In genomic region chr14:55107766-55108554, GRCh38 we compare ENCODE assay signal across 8 cellular contexts. TPM values are rescaled to one million over a fixed set of nuclear protein-coding genes. Genes with fewer than 3 reads are reported as not detected.
DNase-seq lines count a peak whose midpoint lies in the region; ATAC-seq, FAIRE-seq and TF ChIP-seq lines count a peak whose summit lies in the region.

No MANE protein-coding gene starts in this region.

- intact Hi-C loops in endothelial cell of umbilical vein (cut with micrococcal nuclease): loop anchor here (1.0 kb wide), 1 partner anchor 21 kb away; the partner anchor contains the start of gene LGALS3

- POLR2A ChIA-PET in endothelial cell of umbilical vein (lab: Charles Lee): interaction anchor here (0.7 to 1.3 kb wide), 3 partner anchors 10 to 30 kb away, joined by 3 read pairs; no protein-coding TSS in a partner anchor

- BruUV-seq in endothelial cell of umbilical vein (replicated peaks; lab: Mats Ljungman, UMichigan): TSS peak; percentile 57

- H3K27ac ChIP-seq in endothelial cell of umbilical vein (ENCODE audit: insufficient read depth, low read depth, low read length) (peak overlapping the region; percentile 99), thymus (ENCODE audit: low read depth) (peak overlapping the region; percentile 64)

- peaks cover 26% of the 10 kb centered on the region for H3K4me1 ChIP-seq in endothelial cell of umbilical vein (ENCODE audit: control insufficient read depth, extremely low read depth, insufficient read depth, low read length)
- peaks cover 40% of the 10 kb centered on the region for H3K4me1 ChIP-seq in mucosa of stomach (ENCODE audit: control insufficient read depth, insufficient read depth, low read length)
- H3K4me1 ChIP-seq in thymus (ENCODE audit: control insufficient read depth, insufficient read depth, low read length): peaks cover 6% of the 10 kb centered on the region

- no peaks in the 10 kb centered on the region for H3K27me3 ChIP-seq in endothelial cell of umbilical vein (ENCODE audit: control insufficient read depth in 2 of 2, insufficient read depth in 2 of 2, low read length in 2 of 2)
- H3K27me3 ChIP-seq in mucosa of stomach (ENCODE audit: control insufficient read depth, insufficient read depth, low read length): no peaks in the 10 kb centered on the region
- no peaks in the 10 kb centered on the region for H3K27me3 ChIP-seq in thymus (ENCODE audit: control insufficient read depth, insufficient read depth)

- no peaks in the 10 kb centered on the region for H3K9me1 ChIP-seq in endothelial cell of umbilical vein (replicated peaks; ENCODE audit: control insufficient read depth, extremely low read depth, insufficient read depth, low read length)

- CTCF ChIA-PET in endothelial cell of umbilical vein (lab: Charles Lee): interaction anchor here (0.6 to 2.0 kb wide), 9 partner anchors 10 to 82 kb away, joined by 3 to 8 read pairs (median 4); partner anchors contain the start of gene MAPK1IP1L

- FAIRE-seq in HTR-8/SVneo (lab: Jason Lieb, UNC) (peak; percentile 97), endothelial cell of umbilical vein (lab: Jason Lieb, UNC) (peak; percentile 94)

- dilution Hi-C loops in endothelial cell of umbilical vein (cut with MboI; ENCODE audit: extremely low pct_ligation_motif_present, low sequenced_read_pairs): no loop called here

- no peaks in the 10 kb centered on the region for H3K9me3 ChIP-seq in endothelial cell of umbilical vein (replicated peaks; ENCODE audit: control insufficient read depth, insufficient read depth, low read length)
- no peaks in the 10 kb centered on the region for H3K9me3 ChIP-seq in mucosa of stomach (ENCODE audit: control insufficient read depth, low read length)
- H3K9me3 ChIP-seq in thymus (ENCODE audit: control insufficient read depth): peaks cover 1% of the 10 kb centered on the region

- H3K36me3 ChIP-seq in endothelial cell of umbilical vein (ENCODE audit: control insufficient read depth in 2 of 2, extremely low read depth in 1 of 2, insufficient read depth in 2 of 2, low read length in 2 of 2): no peaks in the 10 kb centered on the region
- H3K36me3 ChIP-seq in mucosa of stomach (ENCODE audit: control insufficient read depth, insufficient read depth, low read length): no peaks in the 10 kb centered on the region
- H3K36me3 ChIP-seq in thymus (ENCODE audit: control insufficient read depth, insufficient read depth): no peaks in the 10 kb centered on the region

- H3K4me2 ChIP-seq in endothelial cell of umbilical vein (ENCODE audit: insufficient read depth, low read length): peak overlapping the region; percentile 48

- ATAC-seq in GM21737 (IDR thresholded peaks at IDR 0.05; ENCODE audit: unreplicated experiment): no peak
- ATAC-seq in HG03280 (IDR thresholded peaks at IDR 0.05; ENCODE audit: unreplicated experiment): no peak

- H2AFZ ChIP-seq in endothelial cell of umbilical vein (ENCODE audit: low read depth, low read length): peak overlapping the region; percentile 89

- no peaks in the 10 kb centered on the region for H3K79me2 ChIP-seq in endothelial cell of umbilical vein (ENCODE audit: control insufficient read depth, insufficient read depth, low read length)

- H4K20me1 ChIP-seq in endothelial cell of umbilical vein (replicated peaks; ENCODE audit: control insufficient read depth, extremely low read depth, insufficient read depth, low read length): no peaks in the 10 kb centered on the region

- no peak overlapping the region for H3K4me3 ChIP-seq in endothelial cell of umbilical vein (replicated peaks in 1 of 3; ENCODE audit: insufficient read depth in 1 of 3, low read depth in 1 of 3, low read length in 3 of 3)
- H3K4me3 ChIP-seq in mucosa of stomach (ENCODE audit: low read length): no peak overlapping the region
- H3K4me3 ChIP-seq in thymus (ENCODE audit: low read length): no peak overlapping the region

- DNase-seq in GDM1 (lab: John Stamatoyannopoulos, UW) (peak; percentile 13), HTR-8/SVneo (ENCODE audit: insufficient read length, low spot score) (peak; percentile 99), endothelial cell of umbilical vein (ENCODE audit: low read depth, low spot score) (peak; percentile 94)
- peak; percentile 50 for DNase-seq in activated CD4-positive, alpha-beta T cell treated with anti-CD3 and anti-CD28 coated beads for 48 hours

- WGBS in thymus: 81% methylated on average over 19 of the region's 19 CpGs

- TF ChIP-seq CTCF in endothelial cell of umbilical vein (IDR thresholded peaks at IDR 0.05; ENCODE audit: extremely low read depth in 1 of 2, insufficient read depth in 1 of 2, low read depth in 1 of 2, low read length in 2 of 2): no peak

- TF ChIP-seq POLR2A in endothelial cell of umbilical vein (IDR thresholded peaks at IDR 0.05; ENCODE audit: low read depth, low read length): no peak

- H3K9ac ChIP-seq in endothelial cell of umbilical vein (replicated peaks; ENCODE audit: extremely low read depth, insufficient read depth, low read length): peak overlapping the region; percentile 90
- H3K9ac ChIP-seq in mucosa of stomach (ENCODE audit: low read length): peak overlapping the region; percentile 45

TF ChIP-seq in endothelial cell of umbilical vein, 7 proteins besides CTCF, POLR2A, EP300 and RAD21:
- TF ChIP-seq JUN (IDR thresholded peaks at IDR 0.05; ENCODE audit: borderline replicate concordance, insufficient read depth, insufficient read length, low read depth): peak; percentile 99
- peak; percentile 96 for TF ChIP-seq MAX (IDR thresholded peaks at IDR 0.05; ENCODE audit: insufficient read depth, insufficient read length)
- TF ChIP-seq EZH2 (IDR thresholded peaks at IDR 0.05; ENCODE audit: borderline replicate concordance, low read depth, low read length, severe bottlenecking): no peak
- TF ChIP-seq POLR2AphosphoS5 (IDR thresholded peaks at IDR 0.05; ENCODE audit: insufficient read depth, low read depth, low read length): peak; percentile 75
- TF ChIP-seq MYC (IDR thresholded peaks at IDR 0.05; ENCODE audit: low read depth, low read length): peak; percentile 93
- TF ChIP-seq FOS (IDR thresholded peaks at IDR 0.05; ENCODE audit: borderline replicate concordance, insufficient read depth, low read length): peak; percentile 93
- TF ChIP-seq GATA2 (IDR thresholded peaks at IDR 0.05; ENCODE audit: insufficient read depth, insufficient read length, low read depth, low read length): no peak
TF ChIP-seq in endothelial cell of umbilical vein: peak in this region for 5.

RNA-seq across cellular contexts. Expression of gene LGALS3, which starts 21.1 kb away (rescaled TPM):
- 27.8 and 33.8 TPM in 2 replicates for total RNA-seq in endothelial cell of umbilical vein
- 55.1 and 68.1 TPM in 2 replicates for polyA plus RNA-seq in endothelial cell of umbilical vein
- 20.6 and 31.7 TPM in 2 replicates for polyA plus RNA-seq in endothelial cell of umbilical vein (2011; cell fraction: cytosol; rRNA removed)
- 13.9 and 16.4 TPM in 2 replicates for polyA plus RNA-seq in endothelial cell of umbilical vein (2011; cell fraction: nucleus; rRNA removed)
- polyA plus RNA-seq in endothelial cell of umbilical vein (2012): 49.4 and 57.6 TPM in 2 replicates
- polyA minus RNA-seq in endothelial cell of umbilical vein: 19.6 and 23.3 TPM in 2 replicates
- 99.8 TPM for polyA minus RNA-seq in endothelial cell of umbilical vein (2011; cell fraction: cytosol; rRNA and poly(A)+ RNA removed)
- polyA minus RNA-seq in endothelial cell of umbilical vein (2011; cell fraction: nucleus; rRNA and poly(A)+ RNA removed): 4.0 and 5.2 TPM in 2 replicates
- polyA plus RNA-seq in thymus: 301 TPM

RNA-seq across cellular contexts. Expression of gene MAPK1IP1L, which starts 56.5 kb away (rescaled TPM):
- total RNA-seq in endothelial cell of umbilical vein: 129 and 139 TPM in 2 replicates
- 208 and 244 TPM in 2 replicates for polyA plus RNA-seq in endothelial cell of umbilical vein
- polyA plus RNA-seq in endothelial cell of umbilical vein (2011; cell fraction: cytosol; rRNA removed): 140 and 156 TPM in 2 replicates
- 61.1 and 78.5 TPM in 2 replicates for polyA plus RNA-seq in endothelial cell of umbilical vein (2011; cell fraction: nucleus; rRNA removed)
- polyA plus RNA-seq in endothelial cell of umbilical vein (2012): 56.7 and 94.7 TPM in 2 replicates
- polyA minus RNA-seq in endothelial cell of umbilical vein: 288 and 322 TPM in 2 replicates
- 312 TPM for polyA minus RNA-seq in endothelial cell of umbilical vein (2011; cell fraction: cytosol; rRNA and poly(A)+ RNA removed)
- 60.5 and 75.3 TPM in 2 replicates for polyA minus RNA-seq in endothelial cell of umbilical vein (2011; cell fraction: nucleus; rRNA and poly(A)+ RNA removed)
- polyA plus RNA-seq in thymus: 42.1 TPM

Comparison
In these comparisons a context has a peak if more than half of its experiments do, and no peak if none do; other contexts are left out.
1. DNase-seq: peak in every context shown above with its lines; median percentile 99 in HTR-8/SVneo; 94 in endothelial cell of umbilical vein; 50 in activated CD4-positive, alpha-beta T cell treated with anti-CD3 and anti-CD28 coated beads for 48 hours; 13 in GDM1.